ENCODE assay signal across 8 cellular contexts in the genomic region with DNA sequence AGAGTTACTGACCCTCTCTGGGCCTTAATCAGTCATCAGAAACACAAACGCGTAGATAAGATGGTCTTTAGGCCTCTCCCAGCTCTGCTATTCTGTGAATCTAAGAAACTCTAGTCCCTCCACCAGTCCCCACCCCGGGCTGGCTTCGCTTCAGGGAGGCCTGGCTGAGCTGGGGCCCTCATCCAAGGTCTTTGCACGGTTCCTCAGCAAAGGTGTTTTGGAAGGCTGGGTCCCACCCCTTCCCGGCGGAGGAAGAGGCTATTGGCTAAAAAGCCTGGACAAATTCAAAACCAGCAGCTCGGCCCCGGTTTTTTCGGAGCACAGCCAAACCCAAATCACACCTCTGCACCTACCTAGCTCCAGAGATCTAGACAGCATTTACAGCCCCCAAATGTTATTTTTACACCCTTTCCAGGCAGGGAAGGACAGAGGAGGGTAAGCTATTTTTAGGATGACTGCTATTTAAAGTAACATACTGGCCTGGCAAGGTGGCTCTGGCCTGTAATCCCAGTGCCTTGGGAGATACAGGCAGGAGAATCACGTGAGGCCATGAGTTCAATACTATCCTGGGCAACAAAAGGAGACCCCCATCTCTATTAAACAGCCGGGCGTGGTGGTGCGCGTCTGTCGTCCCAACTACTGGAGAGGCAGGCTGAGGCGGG. TPM values are rescaled to one million over a fixed set of nuclear protein-coding genes. Genes with fewer than 3 reads are reported as not detected.
DNase-seq lines count a peak whose midpoint lies in the region; ATAC-seq and TF ChIP-seq lines count a peak whose summit lies in the region.

No MANE protein-coding gene starts in this region.

- no peak for ATAC-seq in GM21529 (IDR thresholded peaks at IDR 0.05; ENCODE audit: unreplicated experiment)

- H3K9me2 ChIP-seq in OCI-LY7 (ENCODE audit: insufficient read depth, low read length), result no peaks in the 10 kb centered on the region

- POLR2A ChIA-PET in OCI-LY7 (lab: Charles Lee), result interaction anchor here (0.8 to 3.4 kb wide), 6 partner anchors 12 to 329 kb away, joined by 3 to 19 read pairs (median 3); partner anchors contain the start of gene ADA2

- CTCF ChIA-PET in Calu3 (lab: Charles Lee) (interaction anchor here (0.6 to 2.3 kb wide), 25 partner anchors 13 to 398 kb away, joined by 3 to 62 read pairs (median 5); partner anchors contain the start of gene HDHD5), OCI-LY7 (lab: Charles Lee; ENCODE audit: unreplicated experiment) (interaction anchor here (0.8 to 3.0 kb wide), 6 partner anchors 12 to 330 kb away, joined by 3 to 26 read pairs (median 5); no protein-coding TSS in a partner anchor)

- peak overlapping the region; percentile 98 for H2AFZ ChIP-seq in OCI-LY7 (ENCODE audit: low read length)

- no peak overlapping the region for H3K27ac Mint-ChIP-seq in Calu3 (ENCODE audit: unreplicated experiment)
- peak overlapping the region; percentile 78 to 91 (median 89) for H3K27ac Mint-ChIP-seq in nephron

- H3K27me3 Mint-ChIP-seq in Calu3 (ENCODE audit: unreplicated experiment) (peaks cover 16% of the 10 kb centered on the region), nephron (ENCODE audit: low read depth) (no peaks in the 10 kb centered on the region)

- H3K79me2 ChIP-seq in OCI-LY7 (ENCODE audit: insufficient read depth, low read depth, low read length), result no peaks in the 10 kb centered on the region

- peaks cover 11% of the 10 kb centered on the region for H3K4me1 ChIP-seq in OCI-LY7 (ENCODE audit: insufficient read depth, low read length, poor library complexity, severe bottlenecking)

- intact Hi-C loops in Calu3 (cut with micrococcal nuclease; ENCODE audit: unreplicated experiment) (no loop called here), OCI-LY7 (cut with micrococcal nuclease; ENCODE audit: unreplicated experiment) (loop anchor here (5.0 kb wide), 2 partner anchors 195 to 255 kb away; partner anchors contain the start of gene CECR2)

- H3K27ac ChIP-seq in OCI-LY7 (ENCODE audit: low read depth, low read length, poor library complexity, severe bottlenecking), result no peak overlapping the region

- TF ChIP-seq CTCF in Calu3 (IDR thresholded peaks at IDR 0.05; ENCODE audit: unreplicated experiment) (no peak), OCI-LY7 (conservative IDR thresholded peaks at IDR 0.05; ENCODE audit: low read length) (no peak), epithelial cell of proximal tubule (conservative IDR thresholded peaks at IDR 0.05; ENCODE audit: low read depth, low read length) (no peak), nephron (IDR thresholded peaks at IDR 0.05; ENCODE audit: unreplicated experiment in 3 of 3) (no peak), GM10266 (IDR thresholded peaks at IDR 0.05; ENCODE audit: control insufficient read depth, insufficient read depth, low read depth, missing control alignments) (no peak)

- H3K4me2 ChIP-seq in OCI-LY7 (ENCODE audit: low read length), result peak overlapping the region; percentile 68

- H3K36me3 ChIP-seq in OCI-LY7 (ENCODE audit: insufficient read depth, low read length), result no peaks in the 10 kb centered on the region

- H3K4me1 Mint-ChIP-seq in Calu3 (ENCODE audit: low read depth, unreplicated experiment) (no peaks in the 10 kb centered on the region), nephron (peaks cover 5% of the 10 kb centered on the region)

- no peaks in the 10 kb centered on the region for H3K9me3 ChIP-seq in OCI-LY7 (ENCODE audit: low read length)

- DNase-seq in Calu3 (no peak), OCI-LY7 (ENCODE audit: low spot score) (no peak), epithelial cell of proximal tubule (ENCODE audit: low read depth) (no peak), GM10266 (ENCODE audit: extremely low spot score) (no peak), islet precursor cell (no peak)
- no peak for DNase-seq in stimulated activated CD4-positive, alpha-beta T cell treated with anti-CD3 and anti-CD28 coated beads, Interleukin-4, amount 100 ng/mL, for 4 hours

- H4K20me1 ChIP-seq in OCI-LY7 (ENCODE audit: insufficient read depth, low read length), result no peaks in the 10 kb centered on the region

- peak overlapping the region; percentile 74 for H3K4me3 Mint-ChIP-seq in Calu3 (ENCODE audit: low read depth, unreplicated experiment)
- peak overlapping the region; percentile 77 to 84 (median 82) for H3K4me3 Mint-ChIP-seq in nephron

- peak overlapping the region; percentile 72 for H3K4me3 ChIP-seq in OCI-LY7 (ENCODE audit: low read depth, low read length, poor library complexity, severe bottlenecking)
- H3K4me3 ChIP-seq in epithelial cell of proximal tubule (ENCODE audit: low read depth, low read length), result peak overlapping the region; percentile 72

- BruUV-seq in Calu3 (replicated peaks; lab: Mats Ljungman, UMichigan) (no TSS peak), OCI-LY7 (replicated peaks; lab: Mats Ljungman, UMichigan) (no TSS peak)

- H3K9me3 Mint-ChIP-seq in Calu3 (ENCODE audit: low read depth, unreplicated experiment) (no peaks in the 10 kb centered on the region), nephron (no peaks in the 10 kb centered on the region)

- H3K36me3 Mint-ChIP-seq in Calu3 (ENCODE audit: insufficient read depth, unreplicated experiment) (peaks cover 6% of the 10 kb centered on the region), nephron (ENCODE audit: low read depth) (no peaks in the 10 kb centered on the region)

RNA-seq across cellular contexts. Expression of gene HDHD5, which starts 13.2 kb away (rescaled TPM):
- total RNA-seq in Calu3 (2022) (44.4 and 48.0 TPM in 2 replicates), OCI-LY7 (2022) (60.3 and 77.4 TPM in 2 replicates), epithelial cell of proximal tubule (67.1 and 76.2 TPM in 2 replicates)
- 77.3 and 84.6 TPM in 2 replicates for total RNA-seq in OCI-LY7 (2014; rRNA removed; shearing (Covaris generic))

RNA-seq across cellular contexts. Expression of gene ADA2, which starts 46.9 kb away (rescaled TPM):
- total RNA-seq in Calu3 (2022), result not detected in 2 replicates
- total RNA-seq in OCI-LY7 (2014; rRNA removed; shearing (Covaris generic)), result 16.5 and 19.6 TPM in 2 replicates
- total RNA-seq in OCI-LY7 (2022), result 42.8 and 49.5 TPM in 2 replicates
- total RNA-seq in epithelial cell of proximal tubule, result 3.0 and 16.3 TPM in 2 replicates

RNA-seq across cellular contexts. Expression of gene TMEM121B, which starts 51.1 kb away (rescaled TPM):
- 0.21 and 0.42 TPM in 2 replicates for total RNA-seq in Calu3 (2022)
- 0.32 and 0.33 TPM in 2 replicates for total RNA-seq in OCI-LY7 (2014; rRNA removed; shearing (Covaris generic))
- total RNA-seq in OCI-LY7 (2022), result 0.09 and 0.15 TPM in 2 replicates
- 0.06 and 0.36 TPM in 2 replicates for total RNA-seq in epithelial cell of proximal tubule
